ENCODE assay signal across 19 cellular contexts in genomic region chr1:198805498-198806151, GRCh38.
DNase-seq lines count a peak whose midpoint lies in the region; ATAC-seq, FAIRE-seq and TF ChIP-seq lines count a peak whose summit lies in the region.
"Had no signal": no experiment of that assay in that cellular context is flagged by ENCODE, and none has a peak within 500 bp of the region (broad histone marks: within the 10 kb centered on the region; RNA-seq: fewer than 3 reads in every experiment).

No MANE protein-coding gene starts in this region.

- TF ChIP-seq CTCF in liver (IDR thresholded peaks at IDR 0.05; ENCODE audit: low read depth, low read length, missing input control) (no peak), HepG2 (CRISPR knock-in tag; IDR thresholded peaks at IDR 0.05) (no peak)

- no peaks in the 10 kb centered on the region for H3K79me2 ChIP-seq in HepG2 (ENCODE audit: insufficient read depth, low read length)

- H3K27ac ChIP-seq in liver (ENCODE audit: low read depth in 1 of 2, low read length in 2 of 2) (no peak overlapping the region), HepG2 (ENCODE audit: extremely low read length, insufficient read depth, low read length) (no peak overlapping the region)
- H3K27ac ChIP-seq: 22Rv1; A549; BLaER1 treated with 17β-estradiol and CSF1 and Interleukin-3, amounts not matched to agents 10 nM and 100 nM; C4-2B had no signal

- in situ Hi-C loops in HepG2 (cut with HindIII; ENCODE audit: extremely low pct_ligation_motif_present, low pct_unique_long_range_greater_than_20kb), result no loop called here

- no peak overlapping the region for H3K4me2 ChIP-seq in HepG2 (ENCODE audit: low read depth, low read length)
- H3K4me2 ChIP-seq: A549; BLaER1 treated with 17β-estradiol and CSF1 and Interleukin-3, amounts not matched to agents 10 nM and 100 nM had no signal

- no peak overlapping the region for H2AFZ ChIP-seq in HepG2 (ENCODE audit: low read length)

- H3K4me1 ChIP-seq in liver (ENCODE audit: control insufficient read depth in 4 of 4, insufficient read depth in 4 of 4, low read length in 3 of 4), result peaks cover 3 to 18% (median 6%) of the 10 kb centered on the region in 4 donors
- no peaks in the 10 kb centered on the region for H3K4me1 ChIP-seq in HepG2 (ENCODE audit: insufficient read depth, low read length)
- H3K4me1 ChIP-seq: A549, Caco-2 had no signal

- no peak overlapping the region for H3K4me3 ChIP-seq in liver (ENCODE audit: low read depth in 1 of 3, low read length in 3 of 3)
- H3K4me3 ChIP-seq in HepG2 (replicated peaks in 1 of 3; ENCODE audit: insufficient read depth in 1 of 3, low read depth in 2 of 3, low read length in 3 of 3), result no peak overlapping the region
- H3K4me3 ChIP-seq: A549; BLaER1 treated with 17β-estradiol and CSF1 and Interleukin-3, amounts not matched to agents 10 nM and 100 nM had no signal

- TF ChIP-seq EP300 in HepG2 (IDR thresholded peaks at IDR 0.05; ENCODE audit: low read depth in 2 of 2, low read length in 2 of 2) (no peak), HepG2 (CRISPR knock-in tag; IDR thresholded peaks at IDR 0.05; ENCODE audit: borderline replicate concordance) (no peak)

- CTCF ChIA-PET in HepG2 (lab: Yijun Ruan, JAX; ENCODE audit: low intra/inter-chr PET ratio, low total read pairs), result no interaction called here

- ATAC-seq in HepG2, result no peak
- ATAC-seq in left lobe of liver, result peak; percentile 86
- ATAC-seq in GM19395 (IDR thresholded peaks at IDR 0.05; ENCODE audit: unreplicated experiment), result no peak
- ATAC-seq: A549; CD8-positive, alpha-beta T cell had no signal

- POLR2A ChIA-PET in HepG2 (lab: Yijun Ruan, JAX), result no interaction called here

- H3K27me3 ChIP-seq in liver (ENCODE audit: control insufficient read depth in 4 of 4, insufficient read depth in 4 of 4, low read length in 3 of 4) (no peaks in the 10 kb centered on the region), HepG2 (ENCODE audit: control insufficient read depth in 1 of 2, insufficient read depth in 2 of 2, low read length in 2 of 2) (no peaks in the 10 kb centered on the region)
- H3K27me3 ChIP-seq: BLaER1 treated with 17β-estradiol and CSF1 and Interleukin-3, amounts not matched to agents 10 nM and 100 nM had no signal

- TF ChIP-seq POLR2A in HepG2 (IDR thresholded peaks at IDR 0.05; ENCODE audit: insufficient read depth in 1 of 2, low read depth in 2 of 2, low read length in 2 of 2), result no peak

- H3K9me3 ChIP-seq in liver (ENCODE audit: control insufficient read depth in 4 of 4, low read length in 3 of 4) (no peaks in the 10 kb centered on the region), HepG2 (ENCODE audit: low read length) (0 out of 2 replicates have a peak, but pooled peaks cover 14% of the 10 kb centered on the region)
- H3K9me3 ChIP-seq: A549; BLaER1 treated with 17β-estradiol and CSF1 and Interleukin-3, amounts not matched to agents 10 nM and 100 nM; Caco-2 had no signal

- WGBS in liver, result 44% methylated on average over 5 of the region's 5 CpGs
- WGBS in HepG2 (ENCODE audit: low lambda C conversion rate), result 0% methylated on average over 2 of the region's 5 CpGs

- DNase-seq in HepG2 (ENCODE audit: low spot score) (no peak), left lobe of liver (ENCODE audit: low spot score) (no peak)
- DNase-seq in stimulated activated CD4-positive, alpha-beta T cell treated with anti-CD3 and anti-CD28 coated beads, Interleukin-2, amount 100 ng/mL, for 48 hours, result no peak
- DNase-seq: AML-193; Caco-2; Calu3; CD4-positive, alpha-beta T cell; CD8-positive, alpha-beta T cell; DMS79 treated with DMSO at 0.1 percent for 48 hours; GF-D8 had no signal

- no peaks in the 10 kb centered on the region for H4K20me1 ChIP-seq in HepG2 (ENCODE audit: insufficient read depth, low read length)
- H4K20me1 ChIP-seq: BLaER1 treated with 17β-estradiol and CSF1 and Interleukin-3, amounts not matched to agents 10 nM and 100 nM had no signal

- peak in 1 of 2 donors; percentile 33 for TF ChIP-seq RAD21 in liver (IDR thresholded peaks at IDR 0.05)
- TF ChIP-seq RAD21 in HepG2 (CRISPR knock-in tag; IDR thresholded peaks at IDR 0.05), result no peak

- H3K9ac ChIP-seq in liver (ENCODE audit: low read depth in 1 of 2, low read length in 2 of 2) (no peak overlapping the region), HepG2 (ENCODE audit: insufficient read depth, low read depth, low read length) (no peak overlapping the region)
- H3K9ac ChIP-seq: BLaER1 treated with 17β-estradiol and CSF1 and Interleukin-3, amounts not matched to agents 10 nM and 100 nM had no signal

- intact Hi-C loops in HepG2 (cut with micrococcal nuclease; ENCODE audit: unreplicated experiment), result no loop called here

- no TSS peak for BruUV-seq in HepG2 (replicated peaks; lab: Mats Ljungman, UMichigan)

- no peak for FAIRE-seq in HepG2 (lab: Jason Lieb, UNC)
- FAIRE-seq: A549, G401.6, GM12891, GM19239 had no signal

- H3K36me3 ChIP-seq in liver (ENCODE audit: control insufficient read depth in 4 of 4, insufficient read depth in 3 of 4, low read depth in 1 of 4, low read length in 3 of 4) (no peaks in the 10 kb centered on the region), HepG2 (replicated peaks in 1 of 2; ENCODE audit: control insufficient read depth in 1 of 2, insufficient read depth in 2 of 2, low read length in 2 of 2) (no peaks in the 10 kb centered on the region)
- H3K36me3 ChIP-seq: BLaER1 treated with 17β-estradiol and CSF1 and Interleukin-3, amounts not matched to agents 10 nM and 100 nM had no signal

TF ChIP-seq in liver, 16 proteins besides CTCF, POLR2A, EP300 and RAD21:
- TF ChIP-seq HNF4G (IDR thresholded peaks at IDR 0.05) (no peak), SP1 (IDR thresholded peaks at IDR 0.05) (peak; percentile 74), HNF4A (conservative IDR thresholded peaks at IDR 0.05) (peak; percentile 27 to 43), RXRA (IDR thresholded peaks at IDR 0.05) (peak in 1 of 2 donors; percentile 36), TAF1 (conservative IDR thresholded peaks at IDR 0.05) (no peak)
- TF ChIP-seq, protein P1, sequence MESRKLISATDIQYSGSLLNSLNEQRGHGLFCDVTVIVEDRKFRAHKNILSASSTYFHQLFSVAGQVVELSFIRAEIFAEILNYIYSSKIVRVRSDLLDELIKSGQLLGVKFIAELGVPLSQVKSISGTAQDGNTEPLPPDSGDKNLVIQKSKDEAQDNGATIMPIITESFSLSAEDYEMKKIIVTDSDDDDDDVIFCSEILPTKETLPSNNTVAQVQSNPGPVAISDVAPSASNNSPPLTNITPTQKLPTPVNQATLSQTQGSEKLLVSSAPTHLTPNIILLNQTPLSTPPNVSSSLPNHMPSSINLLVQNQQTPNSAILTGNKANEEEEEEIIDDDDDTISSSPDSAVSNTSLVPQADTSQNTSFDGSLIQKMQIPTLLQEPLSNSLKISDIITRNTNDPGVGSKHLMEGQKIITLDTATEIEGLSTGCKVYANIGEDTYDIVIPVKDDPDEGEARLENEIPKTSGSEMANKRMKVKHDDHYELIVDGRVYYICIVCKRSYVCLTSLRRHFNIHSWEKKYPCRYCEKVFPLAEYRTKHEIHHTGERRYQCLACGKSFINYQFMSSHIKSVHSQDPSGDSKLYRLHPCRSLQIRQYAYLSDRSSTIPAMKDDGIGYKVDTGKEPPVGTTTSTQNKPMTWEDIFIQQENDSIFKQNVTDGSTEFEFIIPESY (IDR thresholded peaks at IDR 0.05), result peak; percentile 17

TF ChIP-seq in HepG2, 621 proteins besides CTCF, POLR2A, EP300 and RAD21 (continues in another document):
- no peak for TF ChIP-seq ZNF30 (CRISPR knock-in tag; IDR thresholded peaks at IDR 0.05)
- TF ChIP-seq ZNF224 (CRISPR knock-in tag; IDR thresholded peaks at IDR 0.05), result no peak
- TF ChIP-seq ZNF460 (CRISPR knock-in tag; IDR thresholded peaks at IDR 0.05; ENCODE audit: borderline replicate concordance), result no peak
- TF ChIP-seq ELF4 (CRISPR knock-in tag; IDR thresholded peaks at IDR 0.05; ENCODE audit: borderline replicate concordance), result no peak
- no peak for TF ChIP-seq ZBTB38 (CRISPR knock-in tag; IDR thresholded peaks at IDR 0.05)
- TF ChIP-seq DNMT3B (CRISPR knock-in tag; conservative IDR thresholded peaks at IDR 0.05), result no peak
- TF ChIP-seq HOXA9 (CRISPR knock-in tag; IDR thresholded peaks at IDR 0.05; ENCODE audit: borderline replicate concordance), result no peak
- TF ChIP-seq MTA3 (CRISPR knock-in tag; IDR thresholded peaks at IDR 0.05), result no peak
- no peak for TF ChIP-seq CERS6 (CRISPR knock-in tag; IDR thresholded peaks at IDR 0.05)
- TF ChIP-seq, protein P2, sequence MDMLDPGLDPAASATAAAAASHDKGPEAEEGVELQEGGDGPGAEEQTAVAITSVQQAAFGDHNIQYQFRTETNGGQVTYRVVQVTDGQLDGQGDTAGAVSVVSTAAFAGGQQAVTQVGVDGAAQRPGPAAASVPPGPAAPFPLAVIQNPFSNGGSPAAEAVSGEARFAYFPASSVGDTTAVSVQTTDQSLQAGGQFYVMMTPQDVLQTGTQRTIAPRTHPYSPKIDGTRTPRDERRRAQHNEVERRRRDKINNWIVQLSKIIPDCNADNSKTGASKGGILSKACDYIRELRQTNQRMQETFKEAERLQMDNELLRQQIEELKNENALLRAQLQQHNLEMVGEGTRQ (IDR thresholded peaks at IDR 0.05; ENCODE audit: low read depth, low read length), result no peak
- TF ChIP-seq, protein P2 (CRISPR knock-in tag; IDR thresholded peaks at IDR 0.05; ENCODE audit: borderline replicate concordance), result no peak
- no peak for TF ChIP-seq NR2F6 (IDR thresholded peaks at IDR 0.05)
- no peak for TF ChIP-seq NR2F6 (CRISPR knock-in tag; IDR thresholded peaks at IDR 0.05)
